In the genomic region with DNA sequence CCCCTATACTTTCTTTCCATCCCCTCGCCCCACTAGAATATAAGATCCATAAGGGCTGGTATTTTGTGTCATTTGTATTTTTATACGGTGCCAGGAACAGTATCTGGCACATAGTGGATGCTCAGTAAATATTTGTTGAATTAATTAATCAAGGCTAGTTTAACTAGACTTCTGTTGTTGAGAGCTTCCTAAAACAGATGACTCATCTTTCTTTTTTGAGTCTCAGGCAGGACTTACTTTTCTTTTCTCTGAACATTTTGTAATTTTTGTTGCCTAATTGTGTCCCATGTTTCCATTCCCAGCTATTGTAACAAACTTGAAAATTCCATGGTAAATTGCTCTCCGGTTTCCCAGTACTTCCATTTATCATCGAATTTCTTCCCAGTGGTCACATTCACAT, we compare ENCODE assay signal across 13 cellular contexts. TPM values are rescaled to one million over a fixed set of nuclear protein-coding genes. Genes with fewer than 3 reads are reported as not detected.
DNase-seq lines count a peak whose midpoint lies in the region; ATAC-seq and TF ChIP-seq lines count a peak whose summit lies in the region.
"Had no signal": no experiment of that assay in that cellular context is flagged by ENCODE, and none has a peak within 500 bp of the region (broad histone marks: within the 10 kb centered on the region; RNA-seq: fewer than 3 reads in every experiment).

No MANE protein-coding gene starts in this region.

- H3K27ac ChIP-seq in endodermal cell (ENCODE audit: low read depth, low read length) = no peak overlapping the region

- H3K9me3 ChIP-seq in endodermal cell (ENCODE audit: control insufficient read depth, low read length) = no peaks in the 10 kb centered on the region
- H3K9me3 ChIP-seq: upper lobe of left lung had no signal

- DNase-seq in stimulated activated naive CD8-positive, alpha-beta T cell treated with anti-CD3 and anti-CD28 coated beads, Interleukin-15, amount 100 ng/mL, for 72 hours = no peak
- DNase-seq in stimulated activated naive CD8-positive, alpha-beta T cell treated with anti-CD3 and anti-CD28 coated beads, Interleukin-15, Interleukin-2, amounts not matched to agents 100 U/mL and 50 U/mL, for 24 hours = no peak
- DNase-seq in endodermal cell (no peak), neural crest cell (ENCODE audit: low read depth, low spot score) (no peak), erythroblast (lab: John Stamatoyannopoulos, UW) (no peak), NCI-H1436 (lab: John Stamatoyannopoulos, UW) (no peak), CD1c-positive myeloid dendritic cell (ENCODE audit: extremely low spot score) (no peak)
- DNase-seq: activated CD4-positive, alpha-beta T cell treated with anti-CD3 and anti-CD28 coated beads for 1 hour; activated naive CD8-positive, alpha-beta T cell treated with anti-CD3 and anti-CD28 coated beads, Interleukin-2, amount 10 ng/mL, durations not matched to agents 7 days and 5 days; NCI-H146; RPMI8226; upper lobe of left lung had no signal

- H3K4me1 Mint-ChIP-seq in stimulated activated naive CD8-positive, alpha-beta T cell treated with anti-CD3 and anti-CD28 coated beads, Interleukin-15, amount 100 ng/mL, for 72 hours = peaks cover 34% of the 10 kb centered on the region
- H3K4me1 Mint-ChIP-seq in endodermal cell (peaks cover 2% of the 10 kb centered on the region), neural crest cell (peaks cover 29% of the 10 kb centered on the region)

- H3K27me3 Mint-ChIP-seq in stimulated activated naive CD8-positive, alpha-beta T cell treated with anti-CD3 and anti-CD28 coated beads, Interleukin-15, amount 100 ng/mL, for 72 hours = no peaks in the 10 kb centered on the region
- H3K27me3 Mint-ChIP-seq in endodermal cell (ENCODE audit: insufficient read depth) = no peaks in the 10 kb centered on the region
- H3K27me3 Mint-ChIP-seq in neural crest cell (ENCODE audit: low read depth) = no peaks in the 10 kb centered on the region
- H3K27me3 Mint-ChIP-seq: activated naive CD8-positive, alpha-beta T cell treated with anti-CD3 and anti-CD28 coated beads, Interleukin-2, amount 10 ng/mL, durations not matched to agents 7 days and 5 days had no signal

- H3K36me3 ChIP-seq in endodermal cell (ENCODE audit: control insufficient read depth, insufficient read depth, low read length) = no peaks in the 10 kb centered on the region
- H3K36me3 ChIP-seq: upper lobe of left lung had no signal

- WGBS in endodermal cell (ENCODE audit: insufficient coverage in 1 of 2, insufficient read length in 1 of 2), 2 experiments = 97 to 100% methylated on average over 1 to 4 of the region's 4 CpGs

- no peak overlapping the region for H3K4me3 ChIP-seq in endodermal cell (ENCODE audit: low read length)
- H3K4me3 ChIP-seq: upper lobe of left lung had no signal

- no peak for TF ChIP-seq POLR2A in erythroblast (IDR thresholded peaks at IDR 0.05; ENCODE audit: low read length)

- no peak overlapping the region for H3K9ac ChIP-seq in endodermal cell (ENCODE audit: extremely low read depth, low read length, poor library complexity, severe bottlenecking)

- H3K9me3 Mint-ChIP-seq in stimulated activated naive CD8-positive, alpha-beta T cell treated with anti-CD3 and anti-CD28 coated beads, Interleukin-15, amount 100 ng/mL, for 72 hours = no peaks in the 10 kb centered on the region
- H3K9me3 Mint-ChIP-seq in endodermal cell (no peaks in the 10 kb centered on the region), neural crest cell (no peaks in the 10 kb centered on the region)
- H3K9me3 Mint-ChIP-seq: activated naive CD8-positive, alpha-beta T cell treated with anti-CD3 and anti-CD28 coated beads, Interleukin-2, amount 10 ng/mL, durations not matched to agents 7 days and 5 days had no signal

- H3K27me3 ChIP-seq in endodermal cell (ENCODE audit: control insufficient read depth, insufficient read depth, low read length, poor library complexity, severe bottlenecking) = no peaks in the 10 kb centered on the region
- H3K27me3 ChIP-seq: upper lobe of left lung had no signal

- no peak for ATAC-seq in stimulated activated naive CD8-positive, alpha-beta T cell treated with anti-CD3 and anti-CD28 coated beads, Interleukin-15, amount 100 ng/mL, for 72 hours
- no peak for ATAC-seq in stimulated activated naive CD8-positive, alpha-beta T cell treated with anti-CD3 and anti-CD28 coated beads, Interleukin-15, Interleukin-2, amounts not matched to agents 100 U/mL and 50 U/mL, for 24 hours
- ATAC-seq in HG03097 (IDR thresholded peaks at IDR 0.05; ENCODE audit: low FRiP score, unreplicated experiment) = no peak

- peak overlapping the region in 1 of 2 donors; percentile 17 for H3K4me3 Mint-ChIP-seq in stimulated activated naive CD8-positive, alpha-beta T cell treated with anti-CD3 and anti-CD28 coated beads, Interleukin-15, amount 100 ng/mL, for 72 hours
- no peak overlapping the region for H3K4me3 Mint-ChIP-seq in endodermal cell
- no peak overlapping the region for H3K4me3 Mint-ChIP-seq in neural crest cell
- H3K4me3 Mint-ChIP-seq: activated naive CD8-positive, alpha-beta T cell treated with anti-CD3 and anti-CD28 coated beads, Interleukin-2, amount 10 ng/mL, durations not matched to agents 7 days and 5 days had no signal

- peak overlapping the region; percentile 59 to 86 for H3K27ac Mint-ChIP-seq in stimulated activated naive CD8-positive, alpha-beta T cell treated with anti-CD3 and anti-CD28 coated beads, Interleukin-15, amount 100 ng/mL, for 72 hours
- H3K27ac Mint-ChIP-seq in endodermal cell (peak overlapping the region; percentile 16), neural crest cell (ENCODE audit: unreplicated experiment) (peak overlapping the region; percentile 52)

- TF ChIP-seq CTCF in endodermal cell (conservative IDR thresholded peaks at IDR 0.05) (no peak), neural crest cell (conservative IDR thresholded peaks at IDR 0.05) (no peak)

- H3K36me3 Mint-ChIP-seq in endodermal cell (ENCODE audit: low read depth) = no peaks in the 10 kb centered on the region
- peaks cover 10% of the 10 kb centered on the region for H3K36me3 Mint-ChIP-seq in neural crest cell (ENCODE audit: low read depth)

- H3K4me1 ChIP-seq in endodermal cell (ENCODE audit: control insufficient read depth, insufficient read depth, low read length) = no peaks in the 10 kb centered on the region

RNA-seq across cellular contexts. Expression of a gene that starts 16.7 kb away (rescaled TPM):
- 10 to 100 TPM; 33.2 to 78.3 TPM for total RNA-seq in endodermal cell
- 30.1 TPM for polyA plus RNA-seq in endodermal cell (2013, experiment 1 of 2)
- 28.9 TPM for polyA plus RNA-seq in endodermal cell (2013, experiment 2 of 2)
- 29.9 and 34.2 TPM in 2 replicates for total RNA-seq in neural crest cell

Comparison
In these comparisons a context has a peak if more than half of its experiments do, and no peak if none do; other contexts are left out.
1. H3K27ac Mint-ChIP-seq: peak in every context shown above with its lines; median percentile 72 in stimulated activated naive CD8-positive, alpha-beta T cell treated with anti-CD3 and anti-CD28 coated beads, Interleukin-15, amount 100 ng/mL, for 72 hours; 52 in neural crest cell; 16 in endodermal cell.